8 cellular contexts compared by ENCODE assay signal in the genomic region with DNA sequence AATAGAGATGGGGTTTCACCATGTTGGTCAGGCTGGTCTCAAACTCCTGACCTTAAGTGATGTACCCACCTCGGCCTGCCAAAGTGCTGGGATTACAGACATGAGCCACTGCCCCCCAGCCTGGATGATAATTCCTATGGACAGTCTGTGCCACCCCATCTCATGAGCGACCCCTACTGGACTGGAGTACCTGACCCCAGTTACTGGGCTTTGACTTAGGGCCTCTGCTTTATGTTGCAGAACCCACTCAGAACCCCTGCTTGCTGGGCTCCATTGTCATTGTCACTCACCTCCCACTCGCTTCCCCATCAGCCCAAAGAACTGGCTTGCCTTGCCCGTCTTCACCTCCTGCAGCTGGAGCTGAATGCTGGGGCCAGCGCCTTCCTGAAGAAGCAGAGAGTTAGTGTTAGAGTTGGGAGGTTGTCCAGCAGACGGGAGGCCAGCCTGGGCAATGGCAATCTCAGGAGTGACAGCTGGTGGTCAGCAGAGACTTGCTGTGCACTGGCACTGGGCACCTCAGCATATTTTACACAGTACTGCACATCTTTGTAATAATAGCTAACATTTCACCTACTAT.
DNase-seq lines count a peak whose midpoint lies in the region; ATAC-seq, FAIRE-seq and TF ChIP-seq lines count a peak whose summit lies in the region.

No MANE protein-coding gene starts in this region.

- ATAC-seq in HG03039 (IDR thresholded peaks at IDR 0.05; ENCODE audit: unreplicated experiment) (no peak), GM18505 (IDR thresholded peaks at IDR 0.05; ENCODE audit: unreplicated experiment) (no peak), HG02852 (IDR thresholded peaks at IDR 0.05; ENCODE audit: unreplicated experiment) (no peak)

- TF ChIP-seq CTCF in 22Rv1 (IDR thresholded peaks at IDR 0.05): peak; percentile 73

- DNase-seq in ELR (ENCODE audit: low read depth) (peak; percentile 48), RCC 7860 (ENCODE audit: low spot score) (peak; percentile 6), erythroblast (lab: John Stamatoyannopoulos, UW) (peak; percentile 48 to 64), midbrain (lab: John Stamatoyannopoulos, UW) (no peak)

- no peak overlapping the region for H3K27ac ChIP-seq in 22Rv1

- no peak for FAIRE-seq in RCC 7860 (lab: Jason Lieb, UNC)

- no peak for TF ChIP-seq POLR2A in erythroblast (IDR thresholded peaks at IDR 0.05; ENCODE audit: low read length)
- TF ChIP-seq POLR2A in GM18505 (IDR thresholded peaks at IDR 0.05; ENCODE audit: borderline replicate concordance, extremely low read depth, insufficient read depth, insufficient read length): no peak
